ENCODE assay signal across 16 cellular contexts in genomic region chr1:23400324-23401110, GRCh38. TPM values are rescaled to one million over a fixed set of nuclear protein-coding genes. Genes with fewer than 3 reads are reported as not detected.
DNase-seq lines count a peak whose midpoint lies in the region; ATAC-seq and TF ChIP-seq lines count a peak whose summit lies in the region.
"Had no signal": no experiment of that assay in that cellular context is flagged by ENCODE, and none has a peak within 500 bp of the region (broad histone marks: within the 10 kb centered on the region; RNA-seq: fewer than 3 reads in every experiment).

No MANE protein-coding gene starts in this region.

- H3K27ac ChIP-seq in gastrocnemius medialis, result peak overlapping the region; percentile 79 to 85 (median 84)

- intact Hi-C loops in gastrocnemius medialis (cut with DNase I; ENCODE audit: low total_unique reads), result loop anchor here (5.0 kb wide), 1 partner anchor 73 kb away; no protein-coding TSS in a partner anchor

- no peak overlapping the region for H3K4me3 ChIP-seq in fibroblast of pulmonary artery (replicated peaks; ENCODE audit: low read depth, low read length)
- no peak overlapping the region for H3K4me3 ChIP-seq in gastrocnemius medialis

- DNase-seq in GM03348 (ENCODE audit: low spot score), result peak; percentile 66
- DNase-seq in RPMI7951 (ENCODE audit: low read depth), result peak; percentile 41
- DNase-seq in fibroblast of pulmonary artery (ENCODE audit: low read depth), result peak; percentile 86
- peak; percentile 25 to 61 for DNase-seq in gastrocnemius medialis
- DNase-seq in SW 1271 (lab: John Stamatoyannopoulos, UW), result no peak
- DNase-seq in SIG-M5 (lab: John Stamatoyannopoulos, UW), result no peak
- DNase-seq in cortex of kidney (lab: John Stamatoyannopoulos, UW), result no peak
- DNase-seq: activated B cell treated with CpG ODN at 0.5 μM for 24 hours; CD4-positive, CD25-positive, alpha-beta regulatory T cell; central memory CD4-positive, alpha-beta T cell; GF-D8; H7; NCI-H1048; stimulated activated CD4-positive, alpha-beta T cell treated with anti-CD3 and anti-CD28 coated beads, Interleukin-2, amount 100 ng/mL, for 48 hours had no signal

- H3K36me3 ChIP-seq in gastrocnemius medialis, result peaks cover 0 to 9% of the 10 kb centered on the region in 2 donors

- H3K9me3 ChIP-seq in gastrocnemius medialis, result no peaks in the 10 kb centered on the region

- in situ Hi-C loops in gastrocnemius medialis (cut with MboI; ENCODE audit: low sequenced_read_pairs in 4 of 4), result loop anchor here in 2 of 4 donors (10.0 kb wide), 2 partner anchors 56 to 66 kb away; partner anchors contain the start of gene HNRNPR (in 1 of the 2)

- H3K4me1 ChIP-seq in gastrocnemius medialis, result peaks cover 36 to 61% of the 10 kb centered on the region in 2 donors

- no peak for TF ChIP-seq POLR2A in gastrocnemius medialis (IDR thresholded peaks at IDR 0.05)

- TF ChIP-seq CTCF in fibroblast of pulmonary artery (IDR thresholded peaks at IDR 0.05; ENCODE audit: low read length, missing control alignments), result no peak
- TF ChIP-seq CTCF in gastrocnemius medialis (IDR thresholded peaks at IDR 0.05 in 4 of 5, conservative IDR thresholded peaks at IDR 0.05 in 1 of 5), result no peak

- no peaks in the 10 kb centered on the region for H3K27me3 ChIP-seq in gastrocnemius medialis

- ATAC-seq in gastrocnemius medialis (peak; percentile 31 to 38), GM21528 (IDR thresholded peaks at IDR 0.05; ENCODE audit: low FRiP score, unreplicated experiment) (no peak)
- ATAC-seq: esophagus mucosa had no signal

RNA-seq across cellular contexts. Expression of gene TCEA3, which starts 24.0 kb away (rescaled TPM):
- 1.7 and 2.3 TPM in 2 replicates for total RNA-seq in RPMI7951 (2014; rRNA removed; shearing (Covaris generic))
- total RNA-seq in gastrocnemius medialis, result 100 to 1,000 TPM; 128 to 242 (median 179) TPM
- total RNA-seq: activated B cell treated with CpG ODN at 0.5 μM for 24 hours had no signal

RNA-seq across cellular contexts. Expression of gene ZNF436, which starts 30.9 kb away (rescaled TPM):
- total RNA-seq in RPMI7951 (2014; rRNA removed; shearing (Covaris generic)), result 15.7 and 21.1 TPM in 2 replicates
- 1 to 10 TPM; 6.0 to 7.1 (median 6.8) TPM for total RNA-seq in gastrocnemius medialis

RNA-seq across cellular contexts. Expression of gene HNRNPR, which starts 56.4 kb away (rescaled TPM):
- 136 and 142 TPM in 2 replicates for total RNA-seq in RPMI7951 (2014; rRNA removed; shearing (Covaris generic))
- total RNA-seq in gastrocnemius medialis, result 10 to 100 TPM; 36.5 to 56.3 (median 44.5) TPM

Comparison
In these comparisons a context has a peak if more than half of its experiments do, and no peak if none do; other contexts are left out.
1. DNase-seq: peak in GM03348 (single experiment), RPMI7951 (single experiment), fibroblast of pulmonary artery (single experiment) and gastrocnemius medialis (2 of 2); none in SW 1271 (0 of 2), SIG-M5 (single experiment) and cortex of kidney (single experiment).
2. RNA of gene TCEA3, which starts 24.0 kb away (total RNA-seq): 128 to 242 TPM in gastrocnemius medialis; 1.7 to 2.3 TPM in RPMI7951; every median in the first group is over 10 times any median in the second.